1 cellular context compared by ENCODE assay signal in the genomic region with DNA sequence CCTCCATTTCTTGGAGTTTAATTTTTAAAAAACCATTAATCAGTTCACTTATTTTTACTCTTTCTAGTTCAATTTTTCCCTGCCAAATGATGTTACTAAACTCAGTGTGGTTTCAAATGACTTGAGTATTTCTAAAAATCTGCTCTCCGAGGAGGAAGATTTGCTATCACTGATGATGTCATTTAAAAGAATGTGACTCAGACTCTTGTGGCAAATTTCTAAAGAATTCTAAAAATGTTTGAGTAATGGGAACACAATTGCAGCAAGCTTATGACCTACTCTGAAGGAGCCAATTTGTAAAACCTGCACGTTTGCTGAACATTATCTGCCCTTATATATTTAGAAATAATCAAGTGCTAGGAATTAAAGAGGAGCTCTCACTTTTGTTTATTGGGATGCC.
TF ChIP-seq lines count a peak whose summit lies in the region.

No MANE protein-coding gene starts in this region.

TF ChIP-seq in GM12878, 131 proteins besides CTCF, POLR2A, EP300 and RAD21 (continued from another document):
- TF ChIP-seq JUNB (IDR thresholded peaks at IDR 0.05) = peak; percentile 22
- TF ChIP-seq, protein P1, sequence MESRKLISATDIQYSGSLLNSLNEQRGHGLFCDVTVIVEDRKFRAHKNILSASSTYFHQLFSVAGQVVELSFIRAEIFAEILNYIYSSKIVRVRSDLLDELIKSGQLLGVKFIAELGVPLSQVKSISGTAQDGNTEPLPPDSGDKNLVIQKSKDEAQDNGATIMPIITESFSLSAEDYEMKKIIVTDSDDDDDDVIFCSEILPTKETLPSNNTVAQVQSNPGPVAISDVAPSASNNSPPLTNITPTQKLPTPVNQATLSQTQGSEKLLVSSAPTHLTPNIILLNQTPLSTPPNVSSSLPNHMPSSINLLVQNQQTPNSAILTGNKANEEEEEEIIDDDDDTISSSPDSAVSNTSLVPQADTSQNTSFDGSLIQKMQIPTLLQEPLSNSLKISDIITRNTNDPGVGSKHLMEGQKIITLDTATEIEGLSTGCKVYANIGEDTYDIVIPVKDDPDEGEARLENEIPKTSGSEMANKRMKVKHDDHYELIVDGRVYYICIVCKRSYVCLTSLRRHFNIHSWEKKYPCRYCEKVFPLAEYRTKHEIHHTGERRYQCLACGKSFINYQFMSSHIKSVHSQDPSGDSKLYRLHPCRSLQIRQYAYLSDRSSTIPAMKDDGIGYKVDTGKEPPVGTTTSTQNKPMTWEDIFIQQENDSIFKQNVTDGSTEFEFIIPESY (IDR thresholded peaks at IDR 0.05) = no peak
